In the genomic region with DNA sequence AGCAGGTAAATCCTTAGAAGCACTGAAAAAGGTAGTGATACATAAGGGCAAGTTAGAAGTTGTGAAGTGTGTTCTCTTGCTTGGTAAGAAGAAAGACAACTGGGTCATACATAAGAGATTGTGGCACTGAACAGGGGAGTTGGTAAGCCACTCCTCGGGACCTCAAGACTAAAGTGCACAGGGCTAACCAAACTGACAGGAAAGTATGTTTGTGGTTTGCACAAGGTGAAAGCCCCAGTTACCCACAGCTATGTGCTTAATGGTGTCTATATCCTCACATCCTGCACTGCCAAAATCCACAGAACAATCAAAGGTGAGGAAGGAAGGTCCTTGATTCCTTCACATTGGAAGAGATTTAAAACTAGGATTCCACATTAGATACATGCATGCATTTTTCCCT, we compare ENCODE assay signal across 12 cellular contexts.
DNase-seq lines count a peak whose midpoint lies in the region; ATAC-seq and TF ChIP-seq lines count a peak whose summit lies in the region.
"Had no signal": no experiment of that assay in that cellular context is flagged by ENCODE, and none has a peak within 500 bp of the region (broad histone marks: within the 10 kb centered on the region; RNA-seq: fewer than 3 reads in every experiment).

No MANE protein-coding gene starts in this region.

- H3K9me3 Mint-ChIP-seq in IgD-negative memory B cell = peaks cover 0 to 4% (median 3%) of the 10 kb centered on the region in 3 donors
- H3K9me3 Mint-ChIP-seq in central memory CD8-positive, alpha-beta T cell = no peaks in the 10 kb centered on the region

- ATAC-seq in GM19438 (IDR thresholded peaks at IDR 0.05; ENCODE audit: low read depth, unreplicated experiment) (peak; percentile 90), HG03095 (IDR thresholded peaks at IDR 0.05; ENCODE audit: unreplicated experiment) (no peak)
- peak; percentile 99 for ATAC-seq in central memory CD8-positive, alpha-beta T cell (replicated peaks; ENCODE audit: extremely low read depth, poor library complexity, severe bottlenecking)
- ATAC-seq: heart left ventricle, SK-N-SH treated with all-trans-retinoic acid at 6 μM for 48 hours had no signal

- H3K9me3 ChIP-seq in sigmoid colon = no peaks in the 10 kb centered on the region
- H3K9me3 ChIP-seq: Caco-2, heart left ventricle had no signal

- DNase-seq in GM10266 (ENCODE audit: extremely low spot score) = peak; percentile 9
- DNase-seq in central memory CD8-positive, alpha-beta T cell (ENCODE audit: low spot score in 2 of 2) = peak in 1 of 2 donors; percentile 20
- DNase-seq in AG08395 (ENCODE audit: low spot score) = no peak
- DNase-seq in T1000 (lab: John Stamatoyannopoulos, UW) = no peak
- no peak for DNase-seq in sigmoid colon
- DNase-seq: Caco-2, heart left ventricle, NCI-H510A treated with DMSO at 0.1 percent for 48 hours had no signal

- WGBS in sigmoid colon, 2 donors = 54 to 91% methylated on average over 1 of the region's 1 CpG

- H3K36me3 Mint-ChIP-seq in IgD-negative memory B cell = no peaks in the 10 kb centered on the region
- no peaks in the 10 kb centered on the region for H3K36me3 Mint-ChIP-seq in central memory CD8-positive, alpha-beta T cell (ENCODE audit: insufficient read depth)

- H3K27me3 Mint-ChIP-seq in IgD-negative memory B cell = no peaks in the 10 kb centered on the region
- no peaks in the 10 kb centered on the region for H3K27me3 Mint-ChIP-seq in central memory CD8-positive, alpha-beta T cell

- intact Hi-C loops in sigmoid colon (cut with DNase I) = no loop called here

- H3K4me1 ChIP-seq in sigmoid colon = peaks cover 0 to 13% (median 3%) of the 10 kb centered on the region in 4 donors
- H3K4me1 ChIP-seq: Caco-2 had no signal

- H3K4me1 Mint-ChIP-seq in IgD-negative memory B cell = peaks cover 24 to 29% (median 29%) of the 10 kb centered on the region in 3 donors
- H3K4me1 Mint-ChIP-seq in central memory CD8-positive, alpha-beta T cell = peaks cover 32% of the 10 kb centered on the region

- no peak overlapping the region for H3K27ac ChIP-seq in sigmoid colon
- H3K27ac ChIP-seq: heart left ventricle had no signal

- H3K27ac Mint-ChIP-seq in IgD-negative memory B cell = peak overlapping the region in 2 of 3 donors; percentile 14 to 69
- H3K27ac Mint-ChIP-seq in central memory CD8-positive, alpha-beta T cell (ENCODE audit: low read depth) = peak overlapping the region; percentile 76

- no peak for TF ChIP-seq POLR2A in sigmoid colon (IDR thresholded peaks at IDR 0.05)

- H3K4me3 ChIP-seq in sigmoid colon = no peak overlapping the region
- H3K4me3 ChIP-seq: heart left ventricle had no signal

- TF ChIP-seq CTCF in GM10266 (IDR thresholded peaks at IDR 0.05; ENCODE audit: control insufficient read depth, insufficient read depth, low read depth, missing control alignments) = no peak
- no peak for TF ChIP-seq CTCF in sigmoid colon (IDR thresholded peaks at IDR 0.05)

- no peaks in the 10 kb centered on the region for H3K36me3 ChIP-seq in sigmoid colon
- H3K36me3 ChIP-seq: heart left ventricle had no signal

- H3K27me3 ChIP-seq in sigmoid colon = no peaks in the 10 kb centered on the region
- H3K27me3 ChIP-seq: heart left ventricle had no signal

- TF ChIP-seq EP300 in sigmoid colon (IDR thresholded peaks at IDR 0.05) = no peak

- H3K4me3 Mint-ChIP-seq in IgD-negative memory B cell = peak overlapping the region in 2 of 4 donors; percentile 55 to 74
- peak overlapping the region; percentile 46 for H3K4me3 Mint-ChIP-seq in central memory CD8-positive, alpha-beta T cell
